Comparison of ENCODE assay signal across 1 cellular context in genomic region chr5:1801061-1801953, GRCh38.
TF ChIP-seq lines count a peak whose summit lies in the region.

Gene NDUFS6, plus strand, starts transcription at chr5:1801407. Its CDS starts 11 bp downstream, at chr5:1801418.

TF ChIP-seq in HepG2, 621 proteins besides CTCF, POLR2A, EP300 and RAD21 (continued from another document and continues in another):
- TF ChIP-seq ATF6 (CRISPR knock-in tag; conservative IDR thresholded peaks at IDR 0.05) (no peak), ZSCAN30 (CRISPR knock-in tag; IDR thresholded peaks at IDR 0.05) (no peak), TARDBP (CRISPR knock-in tag; IDR thresholded peaks at IDR 0.05) (peak; percentile 73), MNT (IDR thresholded peaks at IDR 0.05) (no peak), TCF12 (IDR thresholded peaks at IDR 0.05) (no peak), TCF12 (CRISPR knock-in tag; IDR thresholded peaks at IDR 0.05) (no peak), EED (CRISPR knock-in tag; IDR thresholded peaks at IDR 0.05) (no peak), ZNF607 (CRISPR knock-in tag; IDR thresholded peaks at IDR 0.05; ENCODE audit: borderline replicate concordance) (no peak), FOXJ3 (CRISPR knock-in tag; IDR thresholded peaks at IDR 0.05; ENCODE audit: borderline replicate concordance) (peak; percentile 36; the same call in 1 of the 2 replicates), ZNF317 (CRISPR knock-in tag; IDR thresholded peaks at IDR 0.05) (peak; percentile 36; the same call in 1 of the 2 replicates), RXRB (CRISPR knock-in tag; IDR thresholded peaks at IDR 0.05; ENCODE audit: borderline replicate concordance) (no peak), ZNF710 (CRISPR knock-in tag; IDR thresholded peaks at IDR 0.05; ENCODE audit: borderline replicate concordance) (no peak), SMAD1 (CRISPR knock-in tag; IDR thresholded peaks at IDR 0.05; ENCODE audit: borderline replicate concordance, low read depth) (peak; percentile 59; the same call in 1 of the 2 replicates), HINFP (CRISPR knock-in tag; IDR thresholded peaks at IDR 0.05; ENCODE audit: low read depth) (peak; percentile 81; the same call in 1 of the 2 replicates), SPEN (CRISPR knock-in tag; IDR thresholded peaks at IDR 0.05; ENCODE audit: low read depth) (peak; percentile 80), TP53 (CRISPR knock-in tag; conservative IDR thresholded peaks at IDR 0.05) (peak; percentile 75), BCL3 (CRISPR knock-in tag; IDR thresholded peaks at IDR 0.05) (peak; percentile 84; the same call in 1 of the 2 replicates), TAF15 (IDR thresholded peaks at IDR 0.05; ENCODE audit: low read depth, low read length, poor library complexity, severe bottlenecking) (peak; percentile 55), AKNA (CRISPR knock-in tag; IDR thresholded peaks at IDR 0.05; ENCODE audit: borderline replicate concordance) (no peak), PAWR (CRISPR knock-in tag; IDR thresholded peaks at IDR 0.05; ENCODE audit: borderline replicate concordance) (0 out of 2 replicates have a peak, but pooled peaks have one; percentile 73), NR2F1 (CRISPR knock-in tag; IDR thresholded peaks at IDR 0.05) (peak; percentile 93), ZNF766 (CRISPR knock-in tag; IDR thresholded peaks at IDR 0.05; ENCODE audit: borderline replicate concordance) (peak; percentile 32; the same call in 1 of the 2 replicates), CCAR2 (optimal IDR thresholded peaks at IDR 0.05; ENCODE audit: low read depth, low read length) (no peak), LCORL (IDR thresholded peaks at IDR 0.05) (no peak), LCORL (CRISPR knock-in tag; IDR thresholded peaks at IDR 0.05) (0 out of 2 replicates have a peak, but pooled peaks have one; percentile 21), LBX2 (CRISPR knock-in tag; IDR thresholded peaks at IDR 0.05; ENCODE audit: borderline replicate concordance) (0 out of 2 replicates have a peak, but pooled peaks have one; percentile 40), HOXA7 (CRISPR knock-in tag; IDR thresholded peaks at IDR 0.05) (no peak), KMT2A (CRISPR knock-in tag; IDR thresholded peaks at IDR 0.05) (peak; percentile 87), CBX1 (IDR thresholded peaks at IDR 0.05; ENCODE audit: low read depth) (no peak), NCOR1 (IDR thresholded peaks at IDR 0.05; ENCODE audit: borderline replicate concordance, low read length) (0 out of 2 replicates have a peak, but pooled peaks have one; percentile 33), ZFP41 (CRISPR knock-in tag; IDR thresholded peaks at IDR 0.05; ENCODE audit: borderline replicate concordance) (no peak), SSRP1 (CRISPR knock-in tag; IDR thresholded peaks at IDR 0.05) (no peak; the same call in 1 of the 2 replicates), E2F1 (CRISPR knock-in tag; IDR thresholded peaks at IDR 0.05) (peak; percentile 71), DRAP1 (CRISPR knock-in tag; IDR thresholded peaks at IDR 0.05) (peak; percentile 88), MXD1 (CRISPR knock-in tag; IDR thresholded peaks at IDR 0.05) (peak; percentile 87), SRF (IDR thresholded peaks at IDR 0.05; ENCODE audit: low read depth, low read length) (no peak), ZNF274 (CRISPR knock-in tag; IDR thresholded peaks at IDR 0.05) (peak; percentile 83; the same call in 1 of the 2 replicates), JDP2 (CRISPR knock-in tag; IDR thresholded peaks at IDR 0.05; ENCODE audit: borderline replicate concordance) (no peak; the same call in 1 of the 2 replicates), ZGPAT (CRISPR knock-in tag; IDR thresholded peaks at IDR 0.05) (peak; percentile 85; the same call in 1 of the 2 replicates), HDAC2 (CRISPR knock-in tag; IDR thresholded peaks at IDR 0.05) (peak; percentile 76), ZNF546 (CRISPR knock-in tag; conservative IDR thresholded peaks at IDR 0.05) (no peak), MIXL1 (CRISPR knock-in tag; IDR thresholded peaks at IDR 0.05) (no peak)
